11 cellular contexts compared by ENCODE assay signal in the genomic region with DNA sequence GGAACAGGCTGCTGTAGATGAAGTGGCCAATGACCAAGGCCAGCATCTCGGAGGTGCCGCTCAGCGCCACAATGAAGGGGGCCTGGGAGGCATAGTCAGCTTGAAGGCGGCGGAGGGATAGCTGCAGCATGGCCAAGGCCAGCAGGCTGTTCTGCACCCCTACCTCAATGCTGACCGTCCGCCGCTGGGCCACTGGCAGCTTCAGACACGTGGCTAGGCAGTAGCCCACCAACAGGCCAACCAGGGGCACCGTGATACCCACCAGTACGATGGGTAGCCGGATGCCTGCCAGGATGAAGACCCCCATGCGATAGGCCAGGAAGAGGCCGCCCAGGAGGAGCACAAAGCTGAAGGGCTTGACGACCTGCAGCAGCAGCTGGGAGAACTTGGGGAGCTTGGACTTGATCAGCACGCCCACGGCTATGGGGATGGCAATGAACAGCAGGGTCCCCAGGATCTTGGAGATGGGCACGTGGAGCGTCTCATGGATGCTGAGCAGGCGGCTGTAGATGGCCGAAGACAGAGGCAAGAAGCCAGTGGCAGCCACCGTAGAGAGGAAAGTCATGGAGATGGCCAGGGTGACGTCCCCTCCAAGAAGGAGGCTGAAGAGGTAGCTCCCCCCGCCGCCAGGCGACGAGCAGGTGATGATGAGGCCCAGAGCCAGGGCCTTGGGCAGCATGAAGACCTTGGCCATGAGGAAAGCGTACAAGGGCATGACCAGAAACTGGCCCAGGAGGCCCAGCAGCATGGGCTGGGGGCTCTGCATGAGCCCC. TPM values are rescaled to one million over a fixed set of nuclear protein-coding genes. Genes with fewer than 3 reads are reported as not detected.
DNase-seq lines count a peak whose midpoint lies in the region; ATAC-seq and TF ChIP-seq lines count a peak whose summit lies in the region.
"Had no signal": no experiment of that assay in that cellular context is flagged by ENCODE, and none has a peak within 500 bp of the region (broad histone marks: within the 10 kb centered on the region; RNA-seq: fewer than 3 reads in every experiment).

No MANE protein-coding gene starts in this region.

- in situ Hi-C loops in brain microvascular endothelial cell (cut with HindIII; ENCODE audit: low pct_ligation_motif_present, low sequenced_read_pairs): no loop called here

- H3K4me1 Mint-ChIP-seq in activated CD4-positive, alpha-beta memory T cell treated with anti-CD3 and anti-CD28 coated beads for 36 hours (ENCODE audit: low read depth): peaks cover 29% of the 10 kb centered on the region

- no peak for TF ChIP-seq POLR2A in heart left ventricle (IDR thresholded peaks at IDR 0.05)

- peaks cover 12% of the 10 kb centered on the region for H3K36me3 Mint-ChIP-seq in activated CD4-positive, alpha-beta memory T cell treated with anti-CD3 and anti-CD28 coated beads for 36 hours

- H3K4me1 ChIP-seq in heart left ventricle (peaks cover 0 to 39% (median 17%) of the 10 kb centered on the region in 12 donors), tibial artery (peaks cover 0 to 39% (median 21%) of the 10 kb centered on the region in 4 donors)
- H3K4me1 ChIP-seq: BE2C had no signal

- H3K27me3 ChIP-seq in heart left ventricle (no peaks in the 10 kb centered on the region), tibial artery (no peaks in the 10 kb centered on the region), brain microvascular endothelial cell (replicated peaks) (no peaks in the 10 kb centered on the region)
- H3K27me3 ChIP-seq: BE2C had no signal

- H3K9me3 ChIP-seq in heart left ventricle (no peaks in the 10 kb centered on the region), tibial artery (no peaks in the 10 kb centered on the region)
- H3K9me3 ChIP-seq: BE2C had no signal

- peak overlapping the region in 9 of 12 donors; percentile 81 to 96 (median 91) for H3K27ac ChIP-seq in heart left ventricle
- peak overlapping the region; percentile 76 to 86 for H3K27ac ChIP-seq in tibial artery
- H3K27ac ChIP-seq in brain microvascular endothelial cell: no peak overlapping the region

- H3K4me3 ChIP-seq in heart left ventricle: peak overlapping the region in 1 of 12 donors; percentile 92
- no peak overlapping the region for H3K4me3 ChIP-seq in tibial artery
- H3K4me3 ChIP-seq in brain microvascular endothelial cell (ENCODE audit: low read depth, low read length): no peak overlapping the region

- no peaks in the 10 kb centered on the region for H3K27me3 Mint-ChIP-seq in activated CD4-positive, alpha-beta memory T cell treated with anti-CD3 and anti-CD28 coated beads for 36 hours

- intact Hi-C loops in heart left ventricle (cut with DNase I): no loop called here
- intact Hi-C loops in left ventricle myocardium superior (cut with micrococcal nuclease): no loop called here
- intact Hi-C loops in activated CD4-positive, alpha-beta memory T cell treated with anti-CD3 and anti-CD28 coated beads for 36 hours (cut with micrococcal nuclease): no loop called here
- intact Hi-C loops in tibial artery (cut with DNase I; ENCODE audit: low total_unique reads): no loop called here

- H3K9me3 Mint-ChIP-seq in activated CD4-positive, alpha-beta memory T cell treated with anti-CD3 and anti-CD28 coated beads for 36 hours: no peaks in the 10 kb centered on the region
- H3K9me3 Mint-ChIP-seq: dendritic cell treated with granulocyte-macrophage colony-stimulating factor and Interleukin-4, amounts not matched to agents 40 ng/mL and 50 ng/mL, for 4 days had no signal

- peak overlapping the region; percentile 72 for H3K4me3 Mint-ChIP-seq in activated CD4-positive, alpha-beta memory T cell treated with anti-CD3 and anti-CD28 coated beads for 36 hours

- H3K27ac Mint-ChIP-seq in activated CD4-positive, alpha-beta memory T cell treated with anti-CD3 and anti-CD28 coated beads for 36 hours: no peak overlapping the region

- CTCF ChIA-PET in activated CD4-positive, alpha-beta memory T cell treated with anti-CD3 and anti-CD28 coated beads for 36 hours (lab: Charles Lee): no interaction called here

- TF ChIP-seq CTCF in heart left ventricle (IDR thresholded peaks at IDR 0.05) (no peak), tibial artery (IDR thresholded peaks at IDR 0.05) (no peak), brain microvascular endothelial cell (IDR thresholded peaks at IDR 0.05; ENCODE audit: low read depth, low read length, missing control alignments) (no peak)

- DNase-seq in heart left ventricle: no peak
- DNase-seq in left ventricle myocardium superior: no peak
- DNase-seq in activated CD4-positive, alpha-beta memory T cell treated with anti-CD3 and anti-CD28 coated beads for 36 hours: no peak
- DNase-seq in mesenteric fat pad (ENCODE audit: low spot score): peak; percentile 88
- DNase-seq in tibial artery: no peak
- no peak for DNase-seq in brain microvascular endothelial cell
- no peak for DNase-seq in NCI-H2107 (lab: John Stamatoyannopoulos, UW)
- DNase-seq: activated gamma-delta T cell had no signal

- no peak for ATAC-seq in heart left ventricle
- ATAC-seq in left ventricle myocardium superior: no peak
- no peak for ATAC-seq in HG03045 (IDR thresholded peaks at IDR 0.05; ENCODE audit: unreplicated experiment)

- WGBS in heart left ventricle, 4 donors: 92 to 95% (median 93%) methylated on average over 22 to 28 of the region's 28 CpGs

- H3K36me3 ChIP-seq in heart left ventricle: peaks cover 0 to 9% (median 6%) of the 10 kb centered on the region in 9 donors
- H3K36me3 ChIP-seq in tibial artery: peaks cover 0 to 19% (median 6%) of the 10 kb centered on the region in 3 donors
- H3K36me3 ChIP-seq in brain microvascular endothelial cell (replicated peaks): no peaks in the 10 kb centered on the region

- POLR2A ChIA-PET in activated CD4-positive, alpha-beta memory T cell treated with anti-CD3 and anti-CD28 coated beads for 36 hours (lab: Charles Lee): interaction anchor here (1.3 kb wide), 1 partner anchor 75 kb away, joined by 4 read pairs; a partner anchor contains a TSS

RNA-seq across cellular contexts. Expression of a gene that starts 1.3 kb away (rescaled TPM):
- total RNA-seq in heart left ventricle: 10 to 100 TPM; 40.6 to 92.8 (median 53.7) TPM
- 10 to 100 TPM; 34.6 to 72.8 TPM for polyA plus RNA-seq in heart left ventricle
- total RNA-seq in left ventricle myocardium superior: 58.6 TPM
- 10 to 100 TPM; 49.5 to 53.3 TPM for total RNA-seq in activated CD4-positive, alpha-beta memory T cell treated with anti-CD3 and anti-CD28 coated beads for 36 hours
- 29.1 TPM for total RNA-seq in mesenteric fat pad

RNA-seq across cellular contexts. Expression of a gene that starts 2.7 kb away (rescaled TPM):
- total RNA-seq in heart left ventricle (10 to 100 TPM in 8 of 9 donors, 1 to 10 TPM in 1; 8.3 to 33.3 (median 15.5) TPM), left ventricle myocardium superior (12.2 TPM), mesenteric fat pad (30.4 TPM)
- 10 to 100 TPM; 12.2 to 50.6 TPM for polyA plus RNA-seq in heart left ventricle
- total RNA-seq in activated CD4-positive, alpha-beta memory T cell treated with anti-CD3 and anti-CD28 coated beads for 36 hours: 10 to 100 TPM; 14.4 to 16.1 TPM

RNA-seq across cellular contexts. Expression of a gene that starts 8.6 kb away (rescaled TPM):
- 10 to 100 TPM; 16.2 to 23.6 (median 18.9) TPM for total RNA-seq in heart left ventricle
- 10 to 100 TPM; 15.1 to 26.8 TPM for polyA plus RNA-seq in heart left ventricle
- total RNA-seq in left ventricle myocardium superior: 20.7 TPM
- 10 to 100 TPM; 45.5 to 47.7 TPM for total RNA-seq in activated CD4-positive, alpha-beta memory T cell treated with anti-CD3 and anti-CD28 coated beads for 36 hours
- total RNA-seq in mesenteric fat pad: 13.6 TPM

RNA-seq across cellular contexts. Expression of a gene that starts 28.3 kb away (rescaled TPM):
- total RNA-seq in heart left ventricle: 10 to 100 TPM; 36.2 to 82.6 (median 48.6) TPM
- polyA plus RNA-seq in heart left ventricle: 10 to 100 TPM; 66.1 to 72.2 TPM
- total RNA-seq in left ventricle myocardium superior: 62.5 TPM
- total RNA-seq in activated CD4-positive, alpha-beta memory T cell treated with anti-CD3 and anti-CD28 coated beads for 36 hours: 10 to 100 TPM; 21.4 to 28.4 TPM
- total RNA-seq in mesenteric fat pad: 36.5 TPM

RNA-seq across cellular contexts. Expression of a gene that starts 29.6 kb away (rescaled TPM):
- total RNA-seq in heart left ventricle (10 to 100 TPM in 7 of 9 donors, 1 to 10 TPM in 2; 4.7 to 46.6 (median 15.3) TPM), left ventricle myocardium superior (22.0 TPM), mesenteric fat pad (57.2 TPM)
- polyA plus RNA-seq in heart left ventricle: 10 to 100 TPM in 1 of 2 donors, 1 to 10 TPM in 1; 8.7 to 12.2 TPM
- total RNA-seq in activated CD4-positive, alpha-beta memory T cell treated with anti-CD3 and anti-CD28 coated beads for 36 hours: 10 to 100 TPM; 33.7 to 35.2 TPM
